1 cellular context compared by ENCODE assay signal in the genomic region with DNA sequence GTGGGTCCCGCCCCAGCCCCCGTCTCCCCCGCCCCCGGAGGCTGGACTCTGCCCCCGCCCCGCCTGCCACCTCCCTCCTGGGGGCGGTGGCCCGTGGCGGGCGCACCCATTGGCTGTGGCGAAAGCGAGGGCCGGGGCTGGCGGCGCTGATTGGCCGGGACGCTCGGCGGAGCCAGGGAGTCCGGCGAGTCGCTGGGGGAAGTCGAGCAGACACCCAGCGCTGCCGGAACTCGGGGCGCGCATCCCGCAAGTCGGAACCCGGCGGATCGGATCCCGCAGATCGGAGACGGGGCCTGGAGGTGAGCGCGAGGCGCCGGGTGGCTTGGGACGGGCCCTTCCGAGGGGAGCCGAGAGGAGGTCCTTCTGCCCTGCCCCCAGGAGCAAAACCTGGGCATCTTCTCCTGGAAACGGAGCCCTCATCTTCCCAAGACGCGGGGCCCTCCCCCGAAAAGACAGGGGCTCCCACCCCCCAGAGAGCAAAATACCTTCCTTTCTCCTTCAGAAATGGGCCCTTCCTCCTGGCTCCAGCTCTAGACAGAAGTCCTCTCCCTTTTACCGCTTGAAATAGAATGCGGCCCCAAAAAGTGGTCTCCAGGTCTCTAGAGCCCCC.
TF ChIP-seq lines count a peak whose summit lies in the region.

A gene (plus strand): TSS at position 205 of the 610 bp plus-strand sequence. CDS start 61,123 bp downstream, outside the sequence.

TF ChIP-seq in H1, 55 proteins besides CTCF, POLR2A, EP300 and RAD21:
- TF ChIP-seq KDM4A (IDR thresholded peaks at IDR 0.05; ENCODE audit: low read depth, low read length, severe bottlenecking) (peak; percentile 90), SP2 (IDR thresholded peaks at IDR 0.05; ENCODE audit: low read length) (no peak), PHF8 (conservative IDR thresholded peaks at IDR 0.05; ENCODE audit: low read depth, low read length) (peak; percentile 39; the same call in 1 of the 2 replicates), TAF1 (IDR thresholded peaks at IDR 0.05; ENCODE audit: low read depth, low read length) (peak; percentile 55; the same call in 1 of the 2 replicates), ASH2L (IDR thresholded peaks at IDR 0.05; ENCODE audit: low read length) (peak; percentile 29), CBX8 (IDR thresholded peaks at IDR 0.05; ENCODE audit: borderline replicate concordance, low read depth, low read length) (no peak), TBP (IDR thresholded peaks at IDR 0.05; ENCODE audit: low read depth, low read length) (0 out of 2 replicates have a peak, but pooled peaks have one; percentile 45), CREB1 (IDR thresholded peaks at IDR 0.05) (peak; percentile 9; the same call in 1 of the 2 replicates)
